In genomic region chr10:126628746-126629145, GRCh38 we compare ENCODE assay signal across 16 cellular contexts.
DNase-seq lines count a peak whose midpoint lies in the region; ATAC-seq and TF ChIP-seq lines count a peak whose summit lies in the region.
"Had no signal": no experiment of that assay in that cellular context is flagged by ENCODE, and none has a peak within 500 bp of the region (broad histone marks: within the 10 kb centered on the region; RNA-seq: fewer than 3 reads in every experiment).

No MANE protein-coding gene starts in this region.

- DNase-seq in Ammon's horn (ENCODE audit: low spot score) (peak; percentile 90), cerebellar cortex (ENCODE audit: low spot score) (peak; percentile 22), hypothalamus (lab: John Stamatoyannopoulos, UW) (peak in 33 of 51 donors; percentile 12 to 85 (median 45)), nucleus accumbens (lab: John Stamatoyannopoulos, UW) (peak in 47 of 56 donors; percentile 8 to 86 (median 51)), GF-D8 (lab: John Stamatoyannopoulos, UW) (no peak), dedifferentiated amniotic fluid mesenchymal stem cell (ENCODE audit: extremely low spot score) (no peak)
- DNase-seq: 8988T; CD8-positive, alpha-beta memory T cell; DMS79 treated with DMSO at 0.1 percent for 48 hours; NCI-H1105 treated with DMSO at 0.1 percent for 48 hours; NCI-H1694 treated with DMSO at 0.1 percent for 48 hours; NCI-H226; NCI-H526; NK-92 treated with Interleukin-12 subunit alpha and Interleukin-12 subunit beta, amount 100 ng/mL, for 24 hours had no signal

- TF ChIP-seq POLR2A in GM18505 (IDR thresholded peaks at IDR 0.05; ENCODE audit: borderline replicate concordance, extremely low read depth, insufficient read depth, insufficient read length), result no peak

- ATAC-seq in GM18858 (IDR thresholded peaks at IDR 0.05; ENCODE audit: unreplicated experiment), result no peak
- ATAC-seq in GM18505 (IDR thresholded peaks at IDR 0.05; ENCODE audit: unreplicated experiment), result no peak

Comparison
In these comparisons a context has a peak if more than half of its experiments do, and no peak if none do; other contexts are left out.
1. DNase-seq: peak in Ammon's horn (single experiment), cerebellar cortex (single experiment), hypothalamus (33 of 51) and nucleus accumbens (47 of 56); none in GF-D8 (single experiment) and dedifferentiated amniotic fluid mesenchymal stem cell (single experiment).